10 cellular contexts compared by ENCODE assay signal in genomic region chr1:155196103-155196892, GRCh38. TPM values are rescaled to one million over a fixed set of nuclear protein-coding genes. Genes with fewer than 3 reads are reported as not detected.
DNase-seq lines count a peak whose midpoint lies in the region; ATAC-seq and TF ChIP-seq lines count a peak whose summit lies in the region.
"Had no signal": no experiment of that assay in that cellular context is flagged by ENCODE, and none has a peak within 500 bp of the region (broad histone marks: within the 10 kb centered on the region; RNA-seq: fewer than 3 reads in every experiment).

No MANE protein-coding gene starts in this region.

- peaks cover 21 to 37% (median 29%) of the 10 kb centered on the region in 3 donors for H3K4me1 Mint-ChIP-seq in T-cell
- peaks cover 29% of the 10 kb centered on the region for H3K4me1 Mint-ChIP-seq in progenitor cell of endocrine pancreas (ENCODE audit: low read depth)

- CTCF ChIA-PET in T-cell (lab: Charles Lee), result interaction anchor here (0.6 to 1.2 kb wide), 2 partner anchors 10 to 12 kb away, joined by 3 to 4 read pairs; no protein-coding TSS in a partner anchor

- intact Hi-C loops in head of caudate nucleus (cut with DNase I), result no loop called here

- DNase-seq in ELF-1 (ENCODE audit: low read depth, low spot score) (peak; percentile 93), T-cell (no peak), head of caudate nucleus (peak in 31 of 42 donors; percentile 19 to 87 (median 61)), progenitor cell of endocrine pancreas (ENCODE audit: low spot score, unreplicated experiment) (no peak), NCI-H1930 (lab: John Stamatoyannopoulos, UW) (no peak), left lobe of liver (ENCODE audit: low spot score) (no peak)
- DNase-seq: NCI-H2107; stimulated activated CD4-positive, alpha-beta T cell treated with anti-CD3 and anti-CD28 coated beads, Interleukin-2, amount 100 ng/mL, for 24 hours had no signal

- no peaks in the 10 kb centered on the region for H3K27me3 Mint-ChIP-seq in T-cell
- no peaks in the 10 kb centered on the region for H3K27me3 Mint-ChIP-seq in progenitor cell of endocrine pancreas

- H3K36me3 Mint-ChIP-seq in T-cell (no peaks in the 10 kb centered on the region), progenitor cell of endocrine pancreas (ENCODE audit: insufficient read depth) (peaks cover 10% of the 10 kb centered on the region)

- POLR2A ChIA-PET in T-cell (lab: Charles Lee), result interaction anchor here in 1 of 2 donors (0.7 kb wide), 1 partner anchor 54 kb away, joined by 3 read pairs; no protein-coding TSS in a partner anchor

- ATAC-seq in T-cell (replicated peaks in 1 of 4) (no peak), HG03045 (IDR thresholded peaks at IDR 0.05; ENCODE audit: unreplicated experiment) (no peak), HG02759 (IDR thresholded peaks at IDR 0.05; ENCODE audit: unreplicated experiment) (no peak), left lobe of liver (no peak)

- peak overlapping the region; percentile 49 to 91 (median 69) for H3K4me3 Mint-ChIP-seq in T-cell
- peak overlapping the region; percentile 80 for H3K4me3 Mint-ChIP-seq in progenitor cell of endocrine pancreas (ENCODE audit: low read depth)

- H3K27ac Mint-ChIP-seq in T-cell (peak overlapping the region in 1 of 2 donors; percentile 16), progenitor cell of endocrine pancreas (peak overlapping the region; percentile 39)

- TF ChIP-seq CTCF in progenitor cell of endocrine pancreas (IDR thresholded peaks at IDR 0.05; ENCODE audit: unreplicated experiment), result no peak

- H3K9me3 Mint-ChIP-seq in T-cell, result no peaks in the 10 kb centered on the region
- no peaks in the 10 kb centered on the region for H3K9me3 Mint-ChIP-seq in progenitor cell of endocrine pancreas (ENCODE audit: low read depth)

RNA-seq across cellular contexts. Expression of gene THBS3, which starts 11.4 kb away (rescaled TPM):
- 10 to 100 TPM; 24.1 to 43.9 (median 34.0) TPM for total RNA-seq in T-cell
- 46.0 and 52.2 TPM in 2 replicates for total RNA-seq in progenitor cell of endocrine pancreas
- 16.8 TPM for total RNA-seq in left lobe of liver

RNA-seq across cellular contexts. Expression of gene MTX1, which starts 12.2 kb away (rescaled TPM):
- total RNA-seq in T-cell (10 to 100 TPM; 20.4 to 28.4 (median 25.1) TPM), progenitor cell of endocrine pancreas (38.1 and 38.7 TPM in 2 replicates), left lobe of liver (22.6 TPM)

RNA-seq across cellular contexts. Expression of gene TRIM46, which starts 22.6 kb away (rescaled TPM):
- total RNA-seq in T-cell (10 to 100 TPM in 2 of 5 donors, 1 to 10 TPM in 3; 5.1 to 12.2 (median 9.8) TPM), progenitor cell of endocrine pancreas (21.1 and 25.7 TPM in 2 replicates), left lobe of liver (0.23 TPM)

RNA-seq across cellular contexts. Expression of gene KRTCAP2, which starts 23.2 kb away (rescaled TPM):
- total RNA-seq in T-cell, result 100 to 1,000 TPM in 4 of 5 donors, 10 to 100 TPM in 1; 93.6 to 150 (median 138) TPM
- 146 and 149 TPM in 2 replicates for total RNA-seq in progenitor cell of endocrine pancreas
- 75.6 TPM for total RNA-seq in left lobe of liver

RNA-seq across cellular contexts. Expression of gene DPM3, which starts 56.0 kb away (rescaled TPM):
- total RNA-seq in T-cell (10 to 100 TPM; 26.9 to 70.7 (median 64.5) TPM), progenitor cell of endocrine pancreas (45.6 and 49.3 TPM in 2 replicates), left lobe of liver (76.8 TPM)

Comparison
In these comparisons a context has a peak if more than half of its experiments do, and no peak if none do; other contexts are left out.
1. DNase-seq: peak in ELF-1 (single experiment) and head of caudate nucleus (31 of 42); none in T-cell (0 of 34), progenitor cell of endocrine pancreas (single experiment), NCI-H1930 (0 of 2) and left lobe of liver (single experiment).